ENCODE assay signal across 8 cellular contexts in genomic region chr22:32622004-32622761, GRCh38.
DNase-seq lines count a peak whose midpoint lies in the region; ATAC-seq lines count a peak whose summit lies in the region.
"Had no signal": no experiment of that assay in that cellular context is flagged by ENCODE, and none has a peak within 500 bp of the region (broad histone marks: within the 10 kb centered on the region; RNA-seq: fewer than 3 reads in every experiment).

No MANE protein-coding gene starts in this region.

- H3K36me3 ChIP-seq in muscle layer of duodenum (ENCODE audit: control insufficient read depth in 1 of 2, insufficient read depth in 2 of 2, low read length in 2 of 2), result no peaks in the 10 kb centered on the region

- H3K27me3 ChIP-seq in muscle layer of duodenum (ENCODE audit: low read depth, low read length), result no peaks in the 10 kb centered on the region

- DNase-seq in RPMI7951 (ENCODE audit: low read depth) (peak; percentile 88), fibroblast of the conjunctiva (ENCODE audit: low read depth) (peak; percentile 94), ureter (ENCODE audit: low spot score) (peak; percentile 64), NAMALWA (ENCODE audit: low spot score) (no peak)
- DNase-seq: activated CD4-positive, alpha-beta memory T cell treated with anti-CD3 and anti-CD28 coated beads for 36 hours had no signal

- H3K4me3 ChIP-seq in muscle layer of duodenum (ENCODE audit: low read depth in 1 of 2, low read length in 2 of 2), result no peak overlapping the region

- no peak for ATAC-seq in GM21526 (IDR thresholded peaks at IDR 0.05; ENCODE audit: low FRiP score, unreplicated experiment)
- no peak for ATAC-seq in HG02973 (IDR thresholded peaks at IDR 0.05; ENCODE audit: unreplicated experiment)

- H3K27ac ChIP-seq in muscle layer of duodenum (ENCODE audit: low read length), result peak overlapping the region; percentile 70

- peaks cover 8 to 44% of the 10 kb centered on the region in 2 donors for H3K4me1 ChIP-seq in muscle layer of duodenum (ENCODE audit: control insufficient read depth in 1 of 2, insufficient read depth in 2 of 2, low read length in 2 of 2)

- H3K9me3 ChIP-seq in muscle layer of duodenum (ENCODE audit: control insufficient read depth in 1 of 2, low read length in 2 of 2), result peaks cover 0 to 3% of the 10 kb centered on the region in 2 donors
